Comparison of ENCODE assay signal across 17 cellular contexts in genomic region chr5:89110916-89111646, GRCh38.
A peak's percentile ranks its signal among the peaks of the same experiment; 100 is the strongest.
DNase-seq lines count a peak whose midpoint lies in the region; ATAC-seq, FAIRE-seq and TF ChIP-seq lines count a peak whose summit lies in the region.
"Had no signal": no experiment of that assay in that cellular context is flagged by ENCODE, and none has a peak within 500 bp of the region (broad histone marks: within the 10 kb centered on the region; RNA-seq: fewer than 3 reads in every experiment).

No MANE protein-coding gene starts in this region.

- TF ChIP-seq POLR2A in H54 (IDR thresholded peaks at IDR 0.05; ENCODE audit: low read depth, low read length) = no peak

- ATAC-seq in GM21786 (IDR thresholded peaks at IDR 0.05; ENCODE audit: unreplicated experiment) = no peak

- peak; percentile 87 for FAIRE-seq in H54 (lab: Jason Lieb, UNC)
- FAIRE-seq: GM12891, HTR-8/SVneo had no signal

- H3K4me3 ChIP-seq in fibroblast of mammary gland (ENCODE audit: control insufficient read depth, low read depth, low read length) = no peak overlapping the region
- H3K4me3 ChIP-seq: HAP-1 had no signal

- no peak for TF ChIP-seq CTCF in fibroblast of mammary gland (conservative IDR thresholded peaks at IDR 0.05; ENCODE audit: control insufficient read depth, insufficient read depth, low read depth, low read length)

- peak; percentile 6 for DNase-seq in AG08395 (ENCODE audit: low spot score)
- no peak for DNase-seq in H54 (ENCODE audit: insufficient read length, low spot score)
- DNase-seq in RPMI7951 (ENCODE audit: low read depth) = peak; percentile 65
- DNase-seq in fibroblast of mammary gland (ENCODE audit: low read depth) = peak; percentile 18
- no peak for DNase-seq in stimulated activated naive CD4-positive, alpha-beta T cell treated with Interleukin-2 at 50 U/mL for 16 hours (lab: John Stamatoyannopoulos, UW)
- no peak for DNase-seq in ecto neural progenitor cell (ENCODE audit: low spot score)
- DNase-seq in NCI-H1417 (lab: John Stamatoyannopoulos, UW) = no peak
- DNase-seq: COR-L47, DMS153, NCI-H1092 treated with DMSO at 0.1 percent for 48 hours, NCI-H187, NCI-H2171, NCI-H510A treated with DMSO at 0.1 percent for 48 hours had no signal

Comparison
In these comparisons a context has a peak if more than half of its experiments do, and no peak if none do; other contexts are left out.
1. DNase-seq: peak in AG08395 (single experiment), RPMI7951 (single experiment) and fibroblast of mammary gland (single experiment); none in H54 (single experiment), stimulated activated naive CD4-positive, alpha-beta T cell treated with Interleukin-2 at 50 U/mL for 16 hours (single experiment), ecto neural progenitor cell (single experiment) and NCI-H1417 (0 of 3).